Comparison of ENCODE assay signal across 1 cellular context in the genomic region with DNA sequence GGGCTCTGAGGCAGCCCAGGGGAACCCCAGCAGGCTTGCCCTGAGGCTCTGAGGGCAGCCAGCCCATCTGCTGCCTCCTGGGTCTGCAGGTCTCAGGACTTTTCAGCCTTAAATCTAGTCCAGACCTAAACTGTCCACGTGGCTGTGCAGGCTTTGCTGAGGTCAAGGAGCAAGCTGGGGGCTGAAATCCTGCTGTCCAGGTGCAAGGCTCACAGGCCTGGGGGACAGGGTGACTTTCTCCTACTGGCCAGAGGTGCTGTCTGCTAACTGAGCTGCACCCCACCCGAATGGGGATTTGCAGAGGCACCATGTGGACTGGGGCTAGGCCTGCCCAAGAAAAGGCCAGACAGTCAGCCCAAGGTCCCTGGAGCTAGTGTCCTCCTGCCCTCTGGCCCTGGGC.
A peak's percentile ranks its signal among the peaks of the same experiment; 100 is the strongest.
TF ChIP-seq lines count a peak whose summit lies in the region.

No MANE protein-coding gene starts in this region.

TF ChIP-seq in HepG2, 621 proteins besides CTCF, POLR2A, EP300 and RAD21 (continued from another document and continues in another):
- TF ChIP-seq, protein P1, sequence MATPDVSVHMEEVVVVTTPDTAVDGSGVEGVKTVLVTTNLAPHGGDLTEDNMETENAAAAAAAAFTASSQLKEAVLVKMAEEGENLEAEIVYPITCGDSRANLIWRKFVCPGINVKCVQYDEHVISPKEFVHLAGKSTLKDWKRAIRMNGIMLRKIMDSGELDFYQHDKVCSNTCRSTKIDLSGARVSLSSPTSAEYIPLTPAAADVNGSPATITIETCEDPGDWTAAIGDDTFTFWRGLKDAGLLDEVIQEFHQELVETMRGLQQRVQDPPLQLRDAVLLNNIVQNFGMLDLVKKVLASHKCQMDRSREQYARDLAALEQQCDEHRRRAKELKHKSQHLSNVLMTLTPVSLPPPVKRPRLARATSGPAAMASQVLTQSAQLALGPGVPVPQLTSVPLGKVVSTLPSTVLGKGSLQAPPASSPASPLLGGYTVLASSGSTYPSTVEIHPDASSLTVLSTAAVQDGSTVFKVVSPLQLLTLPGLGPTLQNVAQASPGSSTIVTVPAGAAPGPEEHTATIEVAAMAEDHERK (CRISPR knock-in tag; IDR thresholded peaks at IDR 0.05; ENCODE audit: low read depth) = no peak
- TF ChIP-seq PHF8 (CRISPR knock-in tag; IDR thresholded peaks at IDR 0.05) = peak; percentile 21; the same call in 1 of the 2 replicates
- TF ChIP-seq, protein P2, sequence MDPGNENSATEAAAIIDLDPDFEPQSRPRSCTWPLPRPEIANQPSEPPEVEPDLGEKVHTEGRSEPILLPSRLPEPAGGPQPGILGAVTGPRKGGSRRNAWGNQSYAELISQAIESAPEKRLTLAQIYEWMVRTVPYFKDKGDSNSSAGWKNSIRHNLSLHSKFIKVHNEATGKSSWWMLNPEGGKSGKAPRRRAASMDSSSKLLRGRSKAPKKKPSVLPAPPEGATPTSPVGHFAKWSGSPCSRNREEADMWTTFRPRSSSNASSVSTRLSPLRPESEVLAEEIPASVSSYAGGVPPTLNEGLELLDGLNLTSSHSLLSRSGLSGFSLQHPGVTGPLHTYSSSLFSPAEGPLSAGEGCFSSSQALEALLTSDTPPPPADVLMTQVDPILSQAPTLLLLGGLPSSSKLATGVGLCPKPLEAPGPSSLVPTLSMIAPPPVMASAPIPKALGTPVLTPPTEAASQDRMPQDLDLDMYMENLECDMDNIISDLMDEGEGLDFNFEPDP (CRISPR knock-in tag; conservative IDR thresholded peaks at IDR 0.05) = no peak
- TF ChIP-seq, protein P3, sequence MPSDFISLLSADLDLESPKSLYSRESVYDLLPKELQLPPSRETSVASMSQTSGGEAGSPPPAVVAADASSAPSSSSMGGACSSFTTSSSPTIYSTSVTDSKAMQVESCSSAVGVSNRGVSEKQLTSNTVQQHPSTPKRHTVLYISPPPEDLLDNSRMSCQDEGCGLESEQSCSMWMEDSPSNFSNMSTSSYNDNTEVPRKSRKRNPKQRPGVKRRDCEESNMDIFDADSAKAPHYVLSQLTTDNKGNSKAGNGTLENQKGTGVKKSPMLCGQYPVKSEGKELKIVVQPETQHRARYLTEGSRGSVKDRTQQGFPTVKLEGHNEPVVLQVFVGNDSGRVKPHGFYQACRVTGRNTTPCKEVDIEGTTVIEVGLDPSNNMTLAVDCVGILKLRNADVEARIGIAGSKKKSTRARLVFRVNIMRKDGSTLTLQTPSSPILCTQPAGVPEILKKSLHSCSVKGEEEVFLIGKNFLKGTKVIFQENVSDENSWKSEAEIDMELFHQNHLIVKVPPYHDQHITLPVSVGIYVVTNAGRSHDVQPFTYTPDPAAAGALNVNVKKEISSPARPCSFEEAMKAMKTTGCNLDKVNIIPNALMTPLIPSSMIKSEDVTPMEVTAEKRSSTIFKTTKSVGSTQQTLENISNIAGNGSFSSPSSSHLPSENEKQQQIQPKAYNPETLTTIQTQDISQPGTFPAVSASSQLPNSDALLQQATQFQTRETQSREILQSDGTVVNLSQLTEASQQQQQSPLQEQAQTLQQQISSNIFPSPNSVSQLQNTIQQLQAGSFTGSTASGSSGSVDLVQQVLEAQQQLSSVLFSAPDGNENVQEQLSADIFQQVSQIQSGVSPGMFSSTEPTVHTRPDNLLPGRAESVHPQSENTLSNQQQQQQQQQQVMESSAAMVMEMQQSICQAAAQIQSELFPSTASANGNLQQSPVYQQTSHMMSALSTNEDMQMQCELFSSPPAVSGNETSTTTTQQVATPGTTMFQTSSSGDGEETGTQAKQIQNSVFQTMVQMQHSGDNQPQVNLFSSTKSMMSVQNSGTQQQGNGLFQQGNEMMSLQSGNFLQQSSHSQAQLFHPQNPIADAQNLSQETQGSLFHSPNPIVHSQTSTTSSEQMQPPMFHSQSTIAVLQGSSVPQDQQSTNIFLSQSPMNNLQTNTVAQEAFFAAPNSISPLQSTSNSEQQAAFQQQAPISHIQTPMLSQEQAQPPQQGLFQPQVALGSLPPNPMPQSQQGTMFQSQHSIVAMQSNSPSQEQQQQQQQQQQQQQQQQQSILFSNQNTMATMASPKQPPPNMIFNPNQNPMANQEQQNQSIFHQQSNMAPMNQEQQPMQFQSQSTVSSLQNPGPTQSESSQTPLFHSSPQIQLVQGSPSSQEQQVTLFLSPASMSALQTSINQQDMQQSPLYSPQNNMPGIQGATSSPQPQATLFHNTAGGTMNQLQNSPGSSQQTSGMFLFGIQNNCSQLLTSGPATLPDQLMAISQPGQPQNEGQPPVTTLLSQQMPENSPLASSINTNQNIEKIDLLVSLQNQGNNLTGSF (CRISPR knock-in tag; IDR thresholded peaks at IDR 0.05) = 0 out of 2 replicates have a peak, but pooled peaks have one; percentile 16
- TF ChIP-seq MAZ (IDR thresholded peaks at IDR 0.05; ENCODE audit: borderline replicate concordance, low read depth, low read length) = no peak
- TF ChIP-seq MAZ (CRISPR knock-in tag; IDR thresholded peaks at IDR 0.05; ENCODE audit: low read depth) = no peak
- TF ChIP-seq ZNF430 (CRISPR knock-in tag; IDR thresholded peaks at IDR 0.05) = no peak
- no peak for TF ChIP-seq CHD4 (IDR thresholded peaks at IDR 0.05; ENCODE audit: borderline replicate concordance, low read length)
- TF ChIP-seq, protein P4, sequence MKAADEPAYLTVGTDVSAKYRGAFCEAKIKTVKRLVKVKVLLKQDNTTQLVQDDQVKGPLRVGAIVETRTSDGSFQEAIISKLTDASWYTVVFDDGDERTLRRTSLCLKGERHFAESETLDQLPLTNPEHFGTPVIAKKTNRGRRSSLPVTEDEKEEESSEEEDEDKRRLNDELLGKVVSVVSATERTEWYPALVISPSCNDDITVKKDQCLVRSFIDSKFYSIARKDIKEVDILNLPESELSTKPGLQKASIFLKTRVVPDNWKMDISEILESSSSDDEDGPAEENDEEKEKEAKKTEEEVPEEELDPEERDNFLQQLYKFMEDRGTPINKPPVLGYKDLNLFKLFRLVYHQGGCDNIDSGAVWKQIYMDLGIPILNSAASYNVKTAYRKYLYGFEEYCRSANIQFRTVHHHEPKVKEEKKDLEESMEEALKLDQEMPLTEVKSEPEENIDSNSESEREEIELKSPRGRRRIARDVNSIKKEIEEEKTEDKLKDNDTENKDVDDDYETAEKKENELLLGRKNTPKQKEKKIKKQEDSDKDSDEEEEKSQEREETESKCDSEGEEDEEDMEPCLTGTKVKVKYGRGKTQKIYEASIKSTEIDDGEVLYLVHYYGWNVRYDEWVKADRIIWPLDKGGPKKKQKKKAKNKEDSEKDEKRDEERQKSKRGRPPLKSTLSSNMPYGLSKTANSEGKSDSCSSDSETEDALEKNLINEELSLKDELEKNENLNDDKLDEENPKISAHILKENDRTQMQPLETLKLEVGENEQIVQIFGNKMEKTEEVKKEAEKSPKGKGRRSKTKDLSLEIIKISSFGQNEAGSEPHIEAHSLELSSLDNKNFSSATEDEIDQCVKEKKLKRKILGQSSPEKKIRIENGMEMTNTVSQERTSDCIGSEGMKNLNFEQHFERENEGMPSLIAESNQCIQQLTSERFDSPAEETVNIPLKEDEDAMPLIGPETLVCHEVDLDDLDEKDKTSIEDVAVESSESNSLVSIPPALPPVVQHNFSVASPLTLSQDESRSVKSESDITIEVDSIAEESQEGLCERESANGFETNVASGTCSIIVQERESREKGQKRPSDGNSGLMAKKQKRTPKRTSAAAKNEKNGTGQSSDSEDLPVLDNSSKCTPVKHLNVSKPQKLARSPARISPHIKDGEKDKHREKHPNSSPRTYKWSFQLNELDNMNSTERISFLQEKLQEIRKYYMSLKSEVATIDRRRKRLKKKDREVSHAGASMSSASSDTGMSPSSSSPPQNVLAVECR (CRISPR knock-in tag; IDR thresholded peaks at IDR 0.05; ENCODE audit: borderline replicate concordance) = 0 out of 2 replicates have a peak, but pooled peaks have one; percentile 21
- no peak for TF ChIP-seq JUN (CRISPR knock-in tag; IDR thresholded peaks at IDR 0.05)
- TF ChIP-seq MED13 (CRISPR knock-in tag; IDR thresholded peaks at IDR 0.05) = no peak
- TF ChIP-seq RBM22 (optimal IDR thresholded peaks at IDR 0.05; ENCODE audit: low read length) = no peak
- no peak for TF ChIP-seq ZNF441 (CRISPR knock-in tag; IDR thresholded peaks at IDR 0.05; ENCODE audit: borderline replicate concordance)
- TF ChIP-seq NONO (IDR thresholded peaks at IDR 0.05) = no peak
- TF ChIP-seq NONO (CRISPR knock-in tag; conservative IDR thresholded peaks at IDR 0.05) = no peak
- peak; percentile 72 for TF ChIP-seq ZFY (CRISPR knock-in tag; IDR thresholded peaks at IDR 0.05)
- no peak for TF ChIP-seq CBFB (CRISPR knock-in tag; IDR thresholded peaks at IDR 0.05)
- no peak; the same call in 1 of the 2 replicates for TF ChIP-seq HDAC2 (CRISPR knock-in tag; IDR thresholded peaks at IDR 0.05)
- TF ChIP-seq ZFAT (CRISPR knock-in tag; conservative IDR thresholded peaks at IDR 0.05) = no peak
- TF ChIP-seq, protein P5, sequence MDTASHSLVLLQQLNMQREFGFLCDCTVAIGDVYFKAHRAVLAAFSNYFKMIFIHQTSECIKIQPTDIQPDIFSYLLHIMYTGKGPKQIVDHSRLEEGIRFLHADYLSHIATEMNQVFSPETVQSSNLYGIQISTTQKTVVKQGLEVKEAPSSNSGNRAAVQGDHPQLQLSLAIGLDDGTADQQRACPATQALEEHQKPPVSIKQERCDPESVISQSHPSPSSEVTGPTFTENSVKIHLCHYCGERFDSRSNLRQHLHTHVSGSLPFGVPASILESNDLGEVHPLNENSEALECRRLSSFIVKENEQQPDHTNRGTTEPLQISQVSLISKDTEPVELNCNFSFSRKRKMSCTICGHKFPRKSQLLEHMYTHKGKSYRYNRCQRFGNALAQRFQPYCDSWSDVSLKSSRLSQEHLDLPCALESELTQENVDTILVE (CRISPR knock-in tag; IDR thresholded peaks at IDR 0.05) = no peak
- TF ChIP-seq CENPT (CRISPR knock-in tag; IDR thresholded peaks at IDR 0.05; ENCODE audit: low read depth) = no peak
- TF ChIP-seq, protein P6, sequence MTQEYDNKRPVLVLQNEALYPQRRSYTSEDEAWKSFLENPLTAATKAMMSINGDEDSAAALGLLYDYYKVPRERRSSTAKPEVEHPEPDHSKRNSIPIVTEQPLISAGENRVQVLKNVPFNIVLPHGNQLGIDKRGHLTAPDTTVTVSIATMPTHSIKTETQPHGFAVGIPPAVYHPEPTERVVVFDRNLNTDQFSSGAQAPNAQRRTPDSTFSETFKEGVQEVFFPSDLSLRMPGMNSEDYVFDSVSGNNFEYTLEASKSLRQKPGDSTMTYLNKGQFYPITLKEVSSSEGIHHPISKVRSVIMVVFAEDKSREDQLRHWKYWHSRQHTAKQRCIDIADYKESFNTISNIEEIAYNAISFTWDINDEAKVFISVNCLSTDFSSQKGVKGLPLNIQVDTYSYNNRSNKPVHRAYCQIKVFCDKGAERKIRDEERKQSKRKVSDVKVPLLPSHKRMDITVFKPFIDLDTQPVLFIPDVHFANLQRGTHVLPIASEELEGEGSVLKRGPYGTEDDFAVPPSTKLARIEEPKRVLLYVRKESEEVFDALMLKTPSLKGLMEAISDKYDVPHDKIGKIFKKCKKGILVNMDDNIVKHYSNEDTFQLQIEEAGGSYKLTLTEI (CRISPR knock-in tag; conservative IDR thresholded peaks at IDR 0.05) = no peak
- TF ChIP-seq, protein P7, sequence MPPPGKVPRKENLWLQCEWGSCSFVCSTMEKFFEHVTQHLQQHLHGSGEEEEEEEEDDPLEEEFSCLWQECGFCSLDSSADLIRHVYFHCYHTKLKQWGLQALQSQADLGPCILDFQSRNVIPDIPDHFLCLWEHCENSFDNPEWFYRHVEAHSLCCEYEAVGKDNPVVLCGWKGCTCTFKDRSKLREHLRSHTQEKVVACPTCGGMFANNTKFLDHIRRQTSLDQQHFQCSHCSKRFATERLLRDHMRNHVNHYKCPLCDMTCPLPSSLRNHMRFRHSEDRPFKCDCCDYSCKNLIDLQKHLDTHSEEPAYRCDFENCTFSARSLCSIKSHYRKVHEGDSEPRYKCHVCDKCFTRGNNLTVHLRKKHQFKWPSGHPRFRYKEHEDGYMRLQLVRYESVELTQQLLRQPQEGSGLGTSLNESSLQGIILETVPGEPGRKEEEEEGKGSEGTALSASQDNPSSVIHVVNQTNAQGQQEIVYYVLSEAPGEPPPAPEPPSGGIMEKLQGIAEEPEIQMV (CRISPR knock-in tag; IDR thresholded peaks at IDR 0.05; ENCODE audit: low read depth) = no peak
- TF ChIP-seq, protein P8, sequence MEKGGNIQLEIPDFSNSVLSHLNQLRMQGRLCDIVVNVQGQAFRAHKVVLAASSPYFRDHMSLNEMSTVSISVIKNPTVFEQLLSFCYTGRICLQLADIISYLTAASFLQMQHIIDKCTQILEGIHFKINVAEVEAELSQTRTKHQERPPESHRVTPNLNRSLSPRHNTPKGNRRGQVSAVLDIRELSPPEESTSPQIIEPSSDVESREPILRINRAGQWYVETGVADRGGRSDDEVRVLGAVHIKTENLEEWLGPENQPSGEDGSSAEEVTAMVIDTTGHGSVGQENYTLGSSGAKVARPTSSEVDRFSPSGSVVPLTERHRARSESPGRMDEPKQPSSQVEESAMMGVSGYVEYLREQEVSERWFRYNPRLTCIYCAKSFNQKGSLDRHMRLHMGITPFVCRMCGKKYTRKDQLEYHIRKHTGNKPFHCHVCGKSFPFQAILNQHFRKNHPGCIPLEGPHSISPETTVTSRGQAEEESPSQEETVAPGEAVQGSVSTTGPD (CRISPR knock-in tag; IDR thresholded peaks at IDR 0.05) = no peak
- no peak for TF ChIP-seq NFYC (CRISPR knock-in tag; IDR thresholded peaks at IDR 0.05)
- peak; percentile 67; the same call in 1 of the 2 replicates for TF ChIP-seq NR1H2 (CRISPR knock-in tag; IDR thresholded peaks at IDR 0.05; ENCODE audit: borderline replicate concordance, low read depth)
- no peak for TF ChIP-seq ZNF83 (CRISPR knock-in tag; IDR thresholded peaks at IDR 0.05; ENCODE audit: borderline replicate concordance)
- TF ChIP-seq ZNF101 (CRISPR knock-in tag; IDR thresholded peaks at IDR 0.05; ENCODE audit: borderline replicate concordance, low read depth) = no peak
- TF ChIP-seq GFI1 (CRISPR knock-in tag; IDR thresholded peaks at IDR 0.05; ENCODE audit: borderline replicate concordance) = no peak
- TF ChIP-seq, protein P9, sequence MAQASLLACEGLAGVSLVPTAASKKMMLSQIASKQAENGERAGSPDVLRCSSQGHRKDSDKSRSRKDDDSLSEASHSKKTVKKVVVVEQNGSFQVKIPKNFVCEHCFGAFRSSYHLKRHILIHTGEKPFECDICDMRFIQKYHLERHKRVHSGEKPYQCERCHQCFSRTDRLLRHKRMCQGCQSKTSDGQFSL (CRISPR knock-in tag; IDR thresholded peaks at IDR 0.05) = no peak
- TF ChIP-seq ZNF605 (CRISPR knock-in tag; IDR thresholded peaks at IDR 0.05) = no peak
- TF ChIP-seq EHMT2 (IDR thresholded peaks at IDR 0.05; ENCODE audit: borderline replicate concordance, low read depth, low read length) = no peak
- no peak for TF ChIP-seq ZNF431 (CRISPR knock-in tag; IDR thresholded peaks at IDR 0.05; ENCODE audit: borderline replicate concordance, low read depth)
- TF ChIP-seq SP2 (CRISPR knock-in tag; IDR thresholded peaks at IDR 0.05) = no peak
- no peak for TF ChIP-seq ZNF556 (CRISPR knock-in tag; IDR thresholded peaks at IDR 0.05; ENCODE audit: borderline replicate concordance)
- peak; percentile 24 for TF ChIP-seq PTBP1 (IDR thresholded peaks at IDR 0.05; ENCODE audit: low read depth, low read length, poor library complexity, severe bottlenecking)
- no peak for TF ChIP-seq ZNF343 (CRISPR knock-in tag; IDR thresholded peaks at IDR 0.05)
- peak; percentile 34; the same call in 1 of the 2 replicates for TF ChIP-seq NR2C2 (CRISPR knock-in tag; IDR thresholded peaks at IDR 0.05; ENCODE audit: borderline replicate concordance)
